In genomic region chr13:75372517-75372916, GRCh38 we compare ENCODE assay signal across 8 cellular contexts.
DNase-seq lines count a peak whose midpoint lies in the region; ATAC-seq and TF ChIP-seq lines count a peak whose summit lies in the region.

No MANE protein-coding gene starts in this region.

- H3K9me3 Mint-ChIP-seq in neural crest cell: no peaks in the 10 kb centered on the region

- no peaks in the 10 kb centered on the region for H3K36me3 Mint-ChIP-seq in neural crest cell (ENCODE audit: low read depth)

- no peak overlapping the region for H3K27ac Mint-ChIP-seq in neural crest cell (ENCODE audit: unreplicated experiment)

- TF ChIP-seq CTCF in neural crest cell (conservative IDR thresholded peaks at IDR 0.05): peak; percentile 79

- peak; percentile 1 for DNase-seq in NCI-H510A treated with DMSO at 0.1 percent for 48 hours (lab: John Stamatoyannopoulos, UW)
- DNase-seq in NCI-H510A (lab: John Stamatoyannopoulos, UW): no peak
- peak; percentile 68 for DNase-seq in Jurkat, Clone E6-1 (ENCODE audit: low read depth, low spot score)
- peak; percentile 54 for DNase-seq in SK-N-DZ (ENCODE audit: low spot score)
- peak; percentile 45 for DNase-seq in fibroblast of gingiva (ENCODE audit: low read depth)
- peak; percentile 15 for DNase-seq in neural crest cell (ENCODE audit: low read depth, low spot score)
- no peak for DNase-seq in stimulated activated CD4-positive, alpha-beta T cell treated with anti-CD3 and anti-CD28 coated beads, Interleukin-4, amount 100 ng/mL, for 24 hours

- peaks cover 18% of the 10 kb centered on the region for H3K4me1 Mint-ChIP-seq in neural crest cell

- ATAC-seq in GM21723 (IDR thresholded peaks at IDR 0.05; ENCODE audit: unreplicated experiment): peak; percentile 75

- H3K4me3 ChIP-seq in Jurkat, Clone E6-1 (ENCODE audit: low read length): no peak overlapping the region

- no peaks in the 10 kb centered on the region for H3K27me3 Mint-ChIP-seq in neural crest cell (ENCODE audit: low read depth)

- no peak overlapping the region for H3K4me3 Mint-ChIP-seq in neural crest cell

Comparison
In these comparisons a context has a peak if more than half of its experiments do, and no peak if none do; other contexts are left out.
1. DNase-seq: peak in NCI-H510A treated with DMSO at 0.1 percent for 48 hours (single experiment), Jurkat, Clone E6-1 (single experiment), SK-N-DZ (single experiment), fibroblast of gingiva (single experiment) and neural crest cell (single experiment); none in NCI-H510A (single experiment) and stimulated activated CD4-positive, alpha-beta T cell treated with anti-CD3 and anti-CD28 coated beads, Interleukin-4, amount 100 ng/mL, for 24 hours (single experiment).